ENCODE assay signal across 21 cellular contexts in genomic region chr18:51603551-51603950, GRCh38.
DNase-seq lines count a peak whose midpoint lies in the region; ATAC-seq, FAIRE-seq and TF ChIP-seq lines count a peak whose summit lies in the region.
"Had no signal": no experiment of that assay in that cellular context is flagged by ENCODE, and none has a peak within 500 bp of the region (broad histone marks: within the 10 kb centered on the region; RNA-seq: fewer than 3 reads in every experiment).

No MANE protein-coding gene starts in this region.

- peaks cover 15% of the 10 kb centered on the region for H3K4me1 ChIP-seq in neural progenitor cell
- H3K4me1 ChIP-seq: A549, BLaER1, SJSA1 had no signal

- peaks cover 8% of the 10 kb centered on the region for H3F3A ChIP-seq in neural progenitor cell (ENCODE audit: low read depth)

- H4K20me1 ChIP-seq in neural progenitor cell (ENCODE audit: low read depth): no peaks in the 10 kb centered on the region
- H4K20me1 ChIP-seq: BLaER1 had no signal

- no peak for TF ChIP-seq CTCF in D721Med (IDR thresholded peaks at IDR 0.05; ENCODE audit: insufficient read depth, missing control alignments)
- no peak for TF ChIP-seq CTCF in neural progenitor cell (IDR thresholded peaks at IDR 0.05)

- no peak overlapping the region for H3K4me3 ChIP-seq in neural progenitor cell
- H3K4me3 ChIP-seq: A549, BLaER1, PC-9, SJSA1 had no signal

- H2AFZ ChIP-seq in neural progenitor cell (replicated peaks): no peak overlapping the region
- H2AFZ ChIP-seq: PC-9 had no signal

- no peak overlapping the region for H3K27ac Mint-ChIP-seq in neural progenitor cell
- H3K27ac Mint-ChIP-seq: CD4-positive, alpha-beta memory T cell had no signal

- H3K27me3 Mint-ChIP-seq in neural progenitor cell (ENCODE audit: insufficient read depth, low read depth): no peaks in the 10 kb centered on the region

- H3K9ac ChIP-seq in neural progenitor cell: no peak overlapping the region
- H3K9ac ChIP-seq: BLaER1 had no signal

- no peaks in the 10 kb centered on the region for H3K36me3 ChIP-seq in neural progenitor cell
- H3K36me3 ChIP-seq: BLaER1, SJSA1 had no signal

- H3K36me3 Mint-ChIP-seq in neural progenitor cell: no peaks in the 10 kb centered on the region
- H3K36me3 Mint-ChIP-seq: CD4-positive, alpha-beta memory T cell had no signal

- no peaks in the 10 kb centered on the region for H3K9me3 ChIP-seq in neural progenitor cell (ENCODE audit: low read depth)
- H3K9me3 ChIP-seq: A549, SJSA1 had no signal

- H3K4me1 Mint-ChIP-seq in neural progenitor cell: no peaks in the 10 kb centered on the region
- H3K4me1 Mint-ChIP-seq: CD4-positive, alpha-beta memory T cell had no signal

- peak; percentile 97 for FAIRE-seq in D721Med (lab: Jason Lieb, UNC)
- FAIRE-seq: A549, GM12892 had no signal

- no peaks in the 10 kb centered on the region for H3K27me3 ChIP-seq in neural progenitor cell
- H3K27me3 ChIP-seq: BLaER1, SJSA1 had no signal

- H3K4me3 Mint-ChIP-seq in neural progenitor cell: no peak overlapping the region
- H3K4me3 Mint-ChIP-seq: CD4-positive, alpha-beta memory T cell had no signal

- peak overlapping the region; percentile 25 for H3K4me2 ChIP-seq in neural progenitor cell
- H3K4me2 ChIP-seq: A549, BLaER1, PC-9 had no signal

- ATAC-seq in GM18498 (IDR thresholded peaks at IDR 0.05; ENCODE audit: unreplicated experiment): no peak
- ATAC-seq: A549 had no signal

- H3K27ac ChIP-seq in neural progenitor cell: no peak overlapping the region
- H3K27ac ChIP-seq: A549, BLaER1, PC-9, SJSA1 had no signal

- H3K9me3 Mint-ChIP-seq in neural progenitor cell: peaks cover 6% of the 10 kb centered on the region

- no peak for DNase-seq in D721Med (ENCODE audit: insufficient read length, low spot score)
- peak; percentile 22 for DNase-seq in NCI-H146 treated with DMSO at 0.1 percent for 48 hours (lab: John Stamatoyannopoulos, UW; ENCODE audit: unreplicated experiment)
- peak; percentile 87 for DNase-seq in NCI-H82 (lab: John Stamatoyannopoulos, UW)
- peak; percentile 47 for DNase-seq in neural progenitor cell (ENCODE audit: low spot score)
- DNase-seq in KG1 (lab: John Stamatoyannopoulos, UW): no peak
- DNase-seq in NCI-H774 (lab: John Stamatoyannopoulos, UW): no peak
- no peak for DNase-seq in NCI-H1930 (lab: John Stamatoyannopoulos, UW)
- DNase-seq: Calu3; CD4-positive, alpha-beta memory T cell; DMS79; GOT3; NCI-H1092 treated with DMSO at 0.1 percent for 48 hours; NCI-H345; NCI-H526 treated with DMSO at 0.1 percent for 48 hours; PC-9; T-helper 2 cell had no signal

- H3K79me2 ChIP-seq in neural progenitor cell (ENCODE audit: low read depth): no peaks in the 10 kb centered on the region

Comparison
In these comparisons a context has a peak if more than half of its experiments do, and no peak if none do; other contexts are left out.
1. DNase-seq: peak in NCI-H146 treated with DMSO at 0.1 percent for 48 hours (single experiment), NCI-H82 (single experiment) and neural progenitor cell (single experiment); none in D721Med (single experiment), KG1 (single experiment), NCI-H774 (single experiment) and NCI-H1930 (0 of 2).